Comparison of ENCODE assay signal across 1 cellular context in genomic region chr5:173736923-173737412, GRCh38.
TF ChIP-seq lines count a peak whose summit lies in the region.

No MANE protein-coding gene starts in this region.

TF ChIP-seq in HepG2, 621 proteins besides CTCF, POLR2A, EP300 and RAD21 (continued from another document):
- TF ChIP-seq, protein P1, sequence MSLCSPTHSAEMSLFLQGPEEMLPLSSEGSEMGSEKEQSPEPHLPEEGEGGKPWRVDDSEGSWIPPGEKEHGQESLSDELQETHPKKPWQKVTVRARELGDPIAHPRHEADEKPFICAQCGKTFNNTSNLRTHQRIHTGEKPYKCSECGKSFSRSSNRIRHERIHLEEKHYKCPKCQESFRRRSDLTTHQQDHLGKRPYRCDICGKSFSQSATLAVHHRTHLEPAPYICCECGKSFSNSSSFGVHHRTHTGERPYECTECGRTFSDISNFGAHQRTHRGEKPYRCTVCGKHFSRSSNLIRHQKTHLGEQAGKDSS (CRISPR knock-in tag; IDR thresholded peaks at IDR 0.05; ENCODE audit: borderline replicate concordance, low read depth), result 0 out of 2 replicates have a peak, but pooled peaks have one; percentile 38
- no peak for TF ChIP-seq MTA3 (CRISPR knock-in tag; IDR thresholded peaks at IDR 0.05)
